ENCODE assay signal across 24 cellular contexts in the genomic region with DNA sequence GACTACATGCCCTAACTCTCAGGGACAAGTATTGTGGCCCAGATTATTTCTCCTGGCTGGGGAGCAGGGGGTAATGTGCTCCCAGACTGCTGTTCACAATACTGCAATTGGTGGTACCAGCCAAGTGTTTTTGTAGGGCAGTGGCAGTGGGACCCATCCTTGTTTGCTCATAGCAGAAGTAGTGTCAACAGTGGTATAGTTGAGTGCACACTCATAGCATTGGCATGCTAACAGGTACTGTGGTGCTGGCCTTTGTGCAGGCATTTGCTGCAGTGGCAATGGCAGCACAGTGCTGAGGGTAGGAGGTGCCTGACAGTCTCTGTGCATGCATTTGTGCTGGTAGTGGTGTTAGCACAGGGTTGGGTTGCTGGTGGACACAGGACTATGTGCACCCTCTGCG.
DNase-seq lines count a peak whose midpoint lies in the region; ATAC-seq and TF ChIP-seq lines count a peak whose summit lies in the region.
"Had no signal": no experiment of that assay in that cellular context is flagged by ENCODE, and none has a peak within 500 bp of the region (broad histone marks: within the 10 kb centered on the region; RNA-seq: fewer than 3 reads in every experiment).

No MANE protein-coding gene starts in this region.

- H3K4me3 ChIP-seq in PC-3 (ENCODE audit: low read length) = no peak overlapping the region
- H3K4me3 ChIP-seq in left lung = no peak overlapping the region
- no peak overlapping the region for H3K4me3 ChIP-seq in spleen
- no peak overlapping the region for H3K4me3 ChIP-seq in CD4-positive, alpha-beta memory T cell (ENCODE audit: low read length in 2 of 2)
- H3K4me3 ChIP-seq: A549; BLaER1 treated with 17β-estradiol and CSF1 and Interleukin-3, amounts not matched to agents 10 nM and 100 nM; GM12878; GM23338 had no signal

- TF ChIP-seq POLR2A in spleen (IDR thresholded peaks at IDR 0.05) = no peak

- peaks cover 0 to 4% (median under 1%) of the 10 kb centered on the region in 8 donors for H3K9me3 Mint-ChIP-seq in CD4-positive, alpha-beta memory T cell
- H3K9me3 Mint-ChIP-seq: CD4-positive, alpha-beta T cell had no signal

- 67 to 100% (median 83%) methylated on average over 1 of the region's 1 CpG for WGBS in spleen, 5 donors

- H3K27ac ChIP-seq in PC-3 (ENCODE audit: low read length) (no peak overlapping the region), left lung (no peak overlapping the region), spleen (no peak overlapping the region)
- no peak overlapping the region for H3K27ac ChIP-seq in CD4-positive, alpha-beta memory T cell (ENCODE audit: low read depth, low read length)
- H3K27ac ChIP-seq: A549; BLaER1 treated with 17β-estradiol and CSF1 and Interleukin-3, amounts not matched to agents 10 nM and 100 nM had no signal

- H3K4me1 Mint-ChIP-seq in CD4-positive, alpha-beta memory T cell = peaks cover 0 to 1% (median 0%) of the 10 kb centered on the region in 4 donors
- H3K4me1 Mint-ChIP-seq: CD14-positive monocyte, GM23338, H9 had no signal

- H3K27ac Mint-ChIP-seq in CD4-positive, alpha-beta memory T cell = no peak overlapping the region
- H3K27ac Mint-ChIP-seq: CD4-positive, alpha-beta T cell; GM23338; H9 had no signal

- intact Hi-C loops in PC-3 (cut with micrococcal nuclease) = no loop called here
- intact Hi-C loops in left lung (cut with DNase I) = no loop called here
- intact Hi-C loops in spleen (cut with DNase I; ENCODE audit: low total_unique reads) = no loop called here
- intact Hi-C loops in CD4-positive, alpha-beta memory T cell (cut with micrococcal nuclease) = no loop called here

- H3K36me3 ChIP-seq in PC-3 (ENCODE audit: low read depth, low read length) (no peaks in the 10 kb centered on the region), left lung (no peaks in the 10 kb centered on the region), spleen (no peaks in the 10 kb centered on the region)
- no peaks in the 10 kb centered on the region for H3K36me3 ChIP-seq in CD4-positive, alpha-beta memory T cell (ENCODE audit: insufficient read depth, low read length)
- H3K36me3 ChIP-seq: BE2C; BLaER1 treated with 17β-estradiol and CSF1 and Interleukin-3, amounts not matched to agents 10 nM and 100 nM had no signal

- H3K4me1 ChIP-seq in PC-3 (ENCODE audit: insufficient read depth, low read length) (no peaks in the 10 kb centered on the region), left lung (no peaks in the 10 kb centered on the region), spleen (no peaks in the 10 kb centered on the region)
- no peaks in the 10 kb centered on the region for H3K4me1 ChIP-seq in CD4-positive, alpha-beta memory T cell (ENCODE audit: insufficient read depth, low read length)
- H3K4me1 ChIP-seq: A549; BE2C; BLaER1 treated with 17β-estradiol and CSF1 and Interleukin-3, amounts not matched to agents 10 nM and 100 nM had no signal

- H3K36me3 Mint-ChIP-seq in CD4-positive, alpha-beta memory T cell = no peaks in the 10 kb centered on the region
- H3K36me3 Mint-ChIP-seq: CD14-positive monocyte had no signal

- H3K79me2 ChIP-seq in PC-3 (ENCODE audit: low read length) = no peaks in the 10 kb centered on the region

- no peak overlapping the region for H2AFZ ChIP-seq in PC-3 (ENCODE audit: low read length)
- H2AFZ ChIP-seq: GM23338 had no signal

- CTCF ChIA-PET in PC-3 (lab: Charles Lee) = no interaction called here
- CTCF ChIA-PET in CD4-positive, alpha-beta memory T cell (lab: Charles Lee; ENCODE audit: partially characterized antibody) = no interaction called here

- TF ChIP-seq CTCF in PC-3 (conservative IDR thresholded peaks at IDR 0.05; ENCODE audit: low read depth, low read length) (no peak), left lung (IDR thresholded peaks at IDR 0.05) (no peak), spleen (IDR thresholded peaks at IDR 0.05 in 8 of 11, conservative IDR thresholded peaks at IDR 0.05 in 3 of 11) (no peak)

- H3K9me3 ChIP-seq in PC-3 (ENCODE audit: low read length) (no peaks in the 10 kb centered on the region), left lung (no peaks in the 10 kb centered on the region), spleen (no peaks in the 10 kb centered on the region)
- H3K9me3 ChIP-seq in CD4-positive, alpha-beta memory T cell (ENCODE audit: control insufficient read depth in 1 of 2, low read length in 2 of 2) = no peaks in the 10 kb centered on the region
- H3K9me3 ChIP-seq: A549, BE2C had no signal

- H3K4me3 Mint-ChIP-seq in CD4-positive, alpha-beta memory T cell = no peak overlapping the region
- H3K4me3 Mint-ChIP-seq: CD14-positive monocyte; CD4-positive, alpha-beta T cell; GM23338; H9 had no signal

- no peaks in the 10 kb centered on the region for H3F3A ChIP-seq in PC-3 (ENCODE audit: low read length, unreplicated experiment)

- no TSS peak for BruUV-seq in PC-3 (replicated peaks; lab: Mats Ljungman, UMichigan)

- H3K27me3 ChIP-seq in PC-3 (ENCODE audit: low read length) (no peaks in the 10 kb centered on the region), left lung (no peaks in the 10 kb centered on the region), spleen (replicated peaks in 1 of 7) (no peaks in the 10 kb centered on the region)
- no peaks in the 10 kb centered on the region for H3K27me3 ChIP-seq in CD4-positive, alpha-beta memory T cell (ENCODE audit: insufficient read depth, low read length)
- H3K27me3 ChIP-seq: BE2C had no signal

- H3K4me2 ChIP-seq in PC-3 (ENCODE audit: low read length) = no peak overlapping the region
- H3K4me2 ChIP-seq: A549; BLaER1 treated with 17β-estradiol and CSF1 and Interleukin-3, amounts not matched to agents 10 nM and 100 nM; GM23338 had no signal

- POLR2A ChIA-PET in PC-3 (lab: Charles Lee; ENCODE audit: unreplicated experiment) = no interaction called here
- POLR2A ChIA-PET in CD4-positive, alpha-beta memory T cell (lab: Charles Lee; ENCODE audit: partially characterized antibody) = no interaction called here

- DNase-seq in DMS53 (lab: John Stamatoyannopoulos, UW) (peak; percentile 79), PC-3 (peak; percentile 48), left lung (no peak), spleen (peak; percentile 45)
- no peak for DNase-seq in CD4-positive, alpha-beta memory T cell
- DNase-seq: 8988T; ACHN; AML-193; BE2C; Calu3; CD4-positive, alpha-beta T cell; COR-L47; DMS79; EL; GDM1; H9 had no signal

- H4K20me1 ChIP-seq in PC-3 (ENCODE audit: low read length) = no peaks in the 10 kb centered on the region
- H4K20me1 ChIP-seq: BLaER1 treated with 17β-estradiol and CSF1 and Interleukin-3, amounts not matched to agents 10 nM and 100 nM had no signal

- no peak overlapping the region for H3K9ac ChIP-seq in PC-3 (ENCODE audit: low read length)
- H3K9ac ChIP-seq: BLaER1 treated with 17β-estradiol and CSF1 and Interleukin-3, amounts not matched to agents 10 nM and 100 nM had no signal

- no peaks in the 10 kb centered on the region for H3K9me2 ChIP-seq in PC-3 (replicated peaks; ENCODE audit: low read length)

- ATAC-seq in PC-3 = peak; percentile 98
- ATAC-seq in left lung = peak; percentile 77
- no peak for ATAC-seq in esophagus mucosa
- ATAC-seq in GM19023 (IDR thresholded peaks at IDR 0.05; ENCODE audit: unreplicated experiment) = no peak
- ATAC-seq: A549, GM12878, GM23338, HCT116 had no signal

- H3K27me3 Mint-ChIP-seq in CD4-positive, alpha-beta memory T cell = no peaks in the 10 kb centered on the region
- H3K27me3 Mint-ChIP-seq: CD4-positive, alpha-beta T cell had no signal

Comparison
In these comparisons a context has a peak if more than half of its experiments do, and no peak if none do; other contexts are left out.
1. DNase-seq: peak in DMS53 (single experiment), PC-3 (single experiment) and spleen (single experiment); none in left lung (0 of 2) and CD4-positive, alpha-beta memory T cell (0 of 5).
2. ATAC-seq: peak in PC-3 (single experiment) and left lung (single experiment); none in esophagus mucosa (single experiment) and GM19023 (single experiment).